5 cellular contexts compared by ENCODE assay signal in the genomic region with DNA sequence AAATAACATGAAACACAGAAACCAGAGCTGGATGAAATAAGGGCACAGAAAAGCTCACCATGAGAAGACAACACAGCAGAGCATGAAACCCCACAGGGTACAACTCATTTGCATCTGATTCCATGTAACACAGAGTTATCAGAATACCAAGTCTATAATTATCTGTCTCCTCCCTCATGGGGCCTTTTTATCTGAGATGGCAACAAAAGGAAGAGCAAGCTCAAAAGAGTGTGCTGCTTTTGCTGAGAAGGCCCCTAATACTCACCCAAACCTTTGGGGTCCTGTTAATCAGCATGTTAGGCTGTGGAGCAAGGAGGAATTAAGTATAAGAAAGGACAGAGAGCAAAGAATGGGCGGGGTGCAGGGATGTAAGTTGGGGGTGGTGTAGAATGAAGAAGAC. TPM values are rescaled to one million over a fixed set of nuclear protein-coding genes. Genes with fewer than 3 reads are reported as not detected.
"Had no signal": no experiment of that assay in that cellular context is flagged by ENCODE, and none has a peak within 500 bp of the region (broad histone marks: within the 10 kb centered on the region; RNA-seq: fewer than 3 reads in every experiment).

No MANE protein-coding gene starts in this region.

RNA-seq across cellular contexts. Expression of a gene that starts 36.6 kb away (rescaled TPM):
- total RNA-seq: activated CD4-positive, alpha-beta memory T cell treated with anti-CD3 and anti-CD28 coated beads, Interleukin-2, amount 10 ng/mL, durations not matched to agents 7 days and 5 days; activated CD4-positive, alpha-beta T cell treated with anti-CD3 and anti-CD28 coated beads, Interleukin-2, amount 10 ng/mL, durations not matched to agents 7 days and 5 days; astrocyte; mononuclear cell; myocyte had no signal
